Comparison of ENCODE assay signal across 11 cellular contexts in the genomic region with DNA sequence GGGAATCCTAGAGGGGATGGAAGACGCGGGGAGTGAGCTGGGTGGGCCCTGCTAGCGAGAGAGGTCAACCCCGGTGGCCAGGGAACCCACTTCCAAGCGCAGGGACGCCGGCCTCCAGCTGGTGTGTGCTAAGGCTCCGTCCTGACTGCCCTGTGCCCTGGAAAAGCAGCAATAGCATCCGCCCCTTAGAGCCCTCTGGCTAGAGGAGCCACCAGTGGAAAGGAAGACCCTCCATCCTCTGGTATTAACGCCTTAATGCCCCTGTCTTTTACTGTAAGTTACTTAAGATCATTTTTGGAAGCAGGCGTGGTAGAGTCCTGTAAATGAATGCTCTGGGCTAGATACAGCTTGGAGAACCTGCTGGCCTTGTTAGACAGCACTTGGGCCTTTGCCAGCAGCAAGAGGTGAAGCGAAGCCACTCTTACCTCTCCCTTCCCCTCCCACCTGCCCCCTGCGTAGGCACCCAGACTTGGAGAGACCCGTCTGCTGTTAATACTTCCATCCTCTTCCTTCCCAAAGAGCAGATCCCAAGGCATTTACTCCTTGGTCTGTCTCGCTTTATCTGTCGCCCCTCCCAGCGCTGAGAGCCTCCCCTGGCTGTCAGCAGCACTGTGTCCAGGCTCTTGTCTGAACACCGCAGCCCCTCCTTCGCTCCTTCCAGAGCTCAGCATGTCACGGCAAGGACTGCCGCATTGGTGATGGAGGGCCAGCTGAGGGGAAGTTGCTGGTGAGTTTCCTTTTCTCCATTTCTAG. TPM values are rescaled to one million over a fixed set of nuclear protein-coding genes. Genes with fewer than 3 reads are reported as not detected.
DNase-seq lines count a peak whose midpoint lies in the region; TF ChIP-seq lines count a peak whose summit lies in the region.
"Had no signal": no experiment of that assay in that cellular context is flagged by ENCODE, and none has a peak within 500 bp of the region (broad histone marks: within the 10 kb centered on the region; RNA-seq: fewer than 3 reads in every experiment).

No MANE protein-coding gene starts in this region.

- H3K79me2 ChIP-seq in OCI-LY7 (ENCODE audit: insufficient read depth, low read depth, low read length), result no peaks in the 10 kb centered on the region

- H3K4me2 ChIP-seq in OCI-LY7 (ENCODE audit: low read length), result peak overlapping the region; percentile 18; the same call in 1 of the 2 replicates

- no peaks in the 10 kb centered on the region for H3K9me3 Mint-ChIP-seq in activated CD4-positive, alpha-beta memory T cell treated with anti-CD3 and anti-CD28 coated beads for 36 hours
- no peaks in the 10 kb centered on the region for H3K9me3 Mint-ChIP-seq in activated CD4-positive, alpha-beta memory T cell treated with anti-CD3 and anti-CD28 coated beads, Interleukin-2, amount 10 ng/mL, durations not matched to agents 7 days and 5 days
- H3K9me3 Mint-ChIP-seq in T-helper 2 cell treated with Interferon-gamma antibody and Interleukin-4, amounts not matched to agents 5 μg/mL and 100 μg/mL, for 36 hours, result no peaks in the 10 kb centered on the region
- H3K9me3 Mint-ChIP-seq: natural killer cell treated with Interleukin-12 subunit alpha and Interleukin-12 subunit beta and Interleukin-15 and Interleukin-18, amount 100 ng/mL, for 72 hours had no signal

- peak; percentile 7 for DNase-seq in activated CD4-positive, alpha-beta memory T cell treated with anti-CD3 and anti-CD28 coated beads for 36 hours
- DNase-seq in activated CD4-positive, alpha-beta memory T cell treated with anti-CD3 and anti-CD28 coated beads, Interleukin-2, amount 10 ng/mL, durations not matched to agents 7 days and 5 days, result no peak
- DNase-seq in OCI-LY7 (ENCODE audit: low spot score) (peak; percentile 45), left ventricle myocardium inferior (no peak), NCI-H2081 treated with DMSO at 0.1 percent for 48 hours (lab: John Stamatoyannopoulos, UW) (no peak)
- peak; percentile 22 for DNase-seq in stimulated activated CD8-positive, alpha-beta memory T cell treated with anti-CD3 and anti-CD28 coated beads, Interleukin-4, amount 100 ng/mL, for 48 hours
- no peak for DNase-seq in T-helper 2 cell treated with Interferon-gamma antibody and Interleukin-4, amounts not matched to agents 5 μg/mL and 100 μg/mL, for 36 hours (ENCODE audit: low spot score)
- no peak for DNase-seq in stimulated activated naive CD4-positive, alpha-beta T cell (lab: John Stamatoyannopoulos, UW)
- DNase-seq: NCI-H524 treated with DMSO at 0.1 percent for 48 hours had no signal

- H3K27ac Mint-ChIP-seq in activated CD4-positive, alpha-beta memory T cell treated with anti-CD3 and anti-CD28 coated beads for 36 hours, result no peak overlapping the region
- no peak overlapping the region for H3K27ac Mint-ChIP-seq in activated CD4-positive, alpha-beta memory T cell treated with anti-CD3 and anti-CD28 coated beads, Interleukin-2, amount 10 ng/mL, durations not matched to agents 7 days and 5 days
- no peak overlapping the region for H3K27ac Mint-ChIP-seq in T-helper 2 cell treated with Interferon-gamma antibody and Interleukin-4, amounts not matched to agents 5 μg/mL and 100 μg/mL, for 36 hours

- CTCF ChIA-PET in activated CD4-positive, alpha-beta memory T cell treated with anti-CD3 and anti-CD28 coated beads for 36 hours (lab: Charles Lee), result no interaction called here
- CTCF ChIA-PET in activated CD4-positive, alpha-beta memory T cell treated with anti-CD3 and anti-CD28 coated beads, Interleukin-2, amount 10 ng/mL, durations not matched to agents 7 days and 5 days (lab: Charles Lee), result interaction anchor here (0.6 kb wide), 1 partner anchor 19 kb away, joined by 7 read pairs; no protein-coding TSS in a partner anchor
- CTCF ChIA-PET in OCI-LY7 (lab: Charles Lee; ENCODE audit: unreplicated experiment), result no interaction called here

- no peaks in the 10 kb centered on the region for H3K27me3 ChIP-seq in left ventricle myocardium inferior (ENCODE audit: low read depth)
- H3K27me3 ChIP-seq: gastroesophageal sphincter had no signal

- peaks cover 21% of the 10 kb centered on the region for H3K36me3 Mint-ChIP-seq in activated CD4-positive, alpha-beta memory T cell treated with anti-CD3 and anti-CD28 coated beads for 36 hours
- H3K36me3 Mint-ChIP-seq in activated CD4-positive, alpha-beta memory T cell treated with anti-CD3 and anti-CD28 coated beads, Interleukin-2, amount 10 ng/mL, durations not matched to agents 7 days and 5 days (ENCODE audit: low read depth), result peaks cover 16% of the 10 kb centered on the region
- peaks cover 21% of the 10 kb centered on the region for H3K36me3 Mint-ChIP-seq in T-helper 2 cell treated with Interferon-gamma antibody and Interleukin-4, amounts not matched to agents 5 μg/mL and 100 μg/mL, for 36 hours (ENCODE audit: low read depth)
- H3K36me3 Mint-ChIP-seq: natural killer cell treated with Interleukin-12 subunit alpha and Interleukin-12 subunit beta and Interleukin-15 and Interleukin-18, amount 100 ng/mL, for 72 hours had no signal

- H3K4me3 Mint-ChIP-seq in activated CD4-positive, alpha-beta memory T cell treated with anti-CD3 and anti-CD28 coated beads for 36 hours, result no peak overlapping the region
- no peak overlapping the region for H3K4me3 Mint-ChIP-seq in activated CD4-positive, alpha-beta memory T cell treated with anti-CD3 and anti-CD28 coated beads, Interleukin-2, amount 10 ng/mL, durations not matched to agents 7 days and 5 days
- H3K4me3 Mint-ChIP-seq in T-helper 2 cell treated with Interferon-gamma antibody and Interleukin-4, amounts not matched to agents 5 μg/mL and 100 μg/mL, for 36 hours, result no peak overlapping the region
- H3K4me3 Mint-ChIP-seq: natural killer cell treated with Interleukin-12 subunit alpha and Interleukin-12 subunit beta and Interleukin-15 and Interleukin-18, amount 100 ng/mL, for 72 hours had no signal

- no peaks in the 10 kb centered on the region for H3K36me3 ChIP-seq in OCI-LY7 (ENCODE audit: insufficient read depth, low read length)
- H3K36me3 ChIP-seq in left ventricle myocardium inferior, result peaks cover 41% of the 10 kb centered on the region

- H3K4me1 ChIP-seq in OCI-LY7 (ENCODE audit: insufficient read depth, low read length, poor library complexity, severe bottlenecking) (peaks cover 62% of the 10 kb centered on the region), left ventricle myocardium inferior (peaks cover 65% of the 10 kb centered on the region)

- H3K4me3 ChIP-seq in OCI-LY7 (ENCODE audit: low read depth, low read length, poor library complexity, severe bottlenecking) (no peak overlapping the region), left ventricle myocardium inferior (peak overlapping the region; percentile 9)
- H3K4me3 ChIP-seq: gastroesophageal sphincter had no signal

- H3K9me3 ChIP-seq in OCI-LY7 (ENCODE audit: low read length) (no peaks in the 10 kb centered on the region), left ventricle myocardium inferior (replicated peaks) (no peaks in the 10 kb centered on the region)
- H3K9me3 ChIP-seq: gastroesophageal sphincter had no signal

- no peak for TF ChIP-seq CTCF in OCI-LY7 (conservative IDR thresholded peaks at IDR 0.05; ENCODE audit: low read length)
- no peak for TF ChIP-seq CTCF in left ventricle myocardium inferior (IDR thresholded peaks at IDR 0.05; ENCODE audit: borderline replicate concordance)

- POLR2A ChIA-PET in activated CD4-positive, alpha-beta memory T cell treated with anti-CD3 and anti-CD28 coated beads for 36 hours (lab: Charles Lee), result no interaction called here
- POLR2A ChIA-PET in activated CD4-positive, alpha-beta memory T cell treated with anti-CD3 and anti-CD28 coated beads, Interleukin-2, amount 10 ng/mL, durations not matched to agents 7 days and 5 days (lab: Charles Lee), result no interaction called here
- POLR2A ChIA-PET in OCI-LY7 (lab: Charles Lee), result interaction anchor here (2.8 kb wide), 1 partner anchor 33 kb away, joined by 10 read pairs; a partner anchor contains a TSS

- no peaks in the 10 kb centered on the region for H4K20me1 ChIP-seq in OCI-LY7 (ENCODE audit: insufficient read depth, low read length)

- H3K9me2 ChIP-seq in OCI-LY7 (ENCODE audit: insufficient read depth, low read length), result no peaks in the 10 kb centered on the region

- H3K27me3 Mint-ChIP-seq in activated CD4-positive, alpha-beta memory T cell treated with anti-CD3 and anti-CD28 coated beads for 36 hours, result no peaks in the 10 kb centered on the region
- no peaks in the 10 kb centered on the region for H3K27me3 Mint-ChIP-seq in activated CD4-positive, alpha-beta memory T cell treated with anti-CD3 and anti-CD28 coated beads, Interleukin-2, amount 10 ng/mL, durations not matched to agents 7 days and 5 days
- no peaks in the 10 kb centered on the region for H3K27me3 Mint-ChIP-seq in T-helper 2 cell treated with Interferon-gamma antibody and Interleukin-4, amounts not matched to agents 5 μg/mL and 100 μg/mL, for 36 hours (ENCODE audit: low read depth)
- H3K27me3 Mint-ChIP-seq: natural killer cell treated with Interleukin-12 subunit alpha and Interleukin-12 subunit beta and Interleukin-15 and Interleukin-18, amount 100 ng/mL, for 72 hours had no signal

- H3K4me1 Mint-ChIP-seq in activated CD4-positive, alpha-beta memory T cell treated with anti-CD3 and anti-CD28 coated beads for 36 hours (ENCODE audit: low read depth), result peaks cover 46% of the 10 kb centered on the region
- H3K4me1 Mint-ChIP-seq in activated CD4-positive, alpha-beta memory T cell treated with anti-CD3 and anti-CD28 coated beads, Interleukin-2, amount 10 ng/mL, durations not matched to agents 7 days and 5 days, result peaks cover 53% of the 10 kb centered on the region
- peaks cover 38% of the 10 kb centered on the region for H3K4me1 Mint-ChIP-seq in T-helper 2 cell treated with Interferon-gamma antibody and Interleukin-4, amounts not matched to agents 5 μg/mL and 100 μg/mL, for 36 hours (ENCODE audit: low read depth)

- BruUV-seq in OCI-LY7 (replicated peaks; lab: Mats Ljungman, UMichigan), result no TSS peak

- intact Hi-C loops in activated CD4-positive, alpha-beta memory T cell treated with anti-CD3 and anti-CD28 coated beads for 36 hours (cut with micrococcal nuclease), result no loop called here
- intact Hi-C loops in OCI-LY7 (cut with micrococcal nuclease; ENCODE audit: unreplicated experiment), result loop anchor here (10.0 kb wide), 2 partner anchors 508 to 602 kb away; partner anchors contain the start of gene KCNH2
- intact Hi-C loops in left ventricle myocardium inferior (cut with micrococcal nuclease), result no loop called here

- H3K27ac ChIP-seq in OCI-LY7 (ENCODE audit: low read depth, low read length, poor library complexity, severe bottlenecking) (no peak overlapping the region), left ventricle myocardium inferior (replicated peaks) (peak overlapping the region; percentile 62)

- H2AFZ ChIP-seq in OCI-LY7 (ENCODE audit: low read length), result no peak overlapping the region

RNA-seq across cellular contexts. Expression of gene REPIN1, which starts 4.6 kb away (rescaled TPM):
- 10 to 100 TPM; 52.3 to 56.9 TPM for total RNA-seq in activated CD4-positive, alpha-beta memory T cell treated with anti-CD3 and anti-CD28 coated beads for 36 hours
- total RNA-seq in activated CD4-positive, alpha-beta memory T cell treated with anti-CD3 and anti-CD28 coated beads, Interleukin-2, amount 10 ng/mL, durations not matched to agents 7 days and 5 days, result 10 to 100 TPM; 42.9 to 45.9 TPM
- 36.9 and 46.2 TPM in 2 replicates for total RNA-seq in OCI-LY7 (2014; rRNA removed; shearing (Covaris generic))
- total RNA-seq in OCI-LY7 (2022) (19.0 and 21.7 TPM in 2 replicates), left ventricle myocardium inferior (110 TPM)

RNA-seq across cellular contexts. Expression of gene ZNF775, which starts 5.9 kb away (rescaled TPM):
- 1 to 10 TPM; 6.0 to 6.8 TPM for total RNA-seq in activated CD4-positive, alpha-beta memory T cell treated with anti-CD3 and anti-CD28 coated beads for 36 hours
- 1 to 10 TPM; 6.4 to 7.1 TPM for total RNA-seq in activated CD4-positive, alpha-beta memory T cell treated with anti-CD3 and anti-CD28 coated beads, Interleukin-2, amount 10 ng/mL, durations not matched to agents 7 days and 5 days
- 4.7 and 5.5 TPM in 2 replicates for total RNA-seq in OCI-LY7 (2014; rRNA removed; shearing (Covaris generic))
- 6.5 and 7.7 TPM in 2 replicates for total RNA-seq in OCI-LY7 (2022)
- 3.1 TPM for total RNA-seq in left ventricle myocardium inferior

RNA-seq across cellular contexts. Expression of gene RARRES2, which starts 31.8 kb away (rescaled TPM):
- total RNA-seq in activated CD4-positive, alpha-beta memory T cell treated with anti-CD3 and anti-CD28 coated beads for 36 hours, result not detected
- total RNA-seq in activated CD4-positive, alpha-beta memory T cell treated with anti-CD3 and anti-CD28 coated beads, Interleukin-2, amount 10 ng/mL, durations not matched to agents 7 days and 5 days, result not detected
- 0.08 TPM in 1 of 2 replicates, not detected in the other for total RNA-seq in OCI-LY7 (2014; rRNA removed; shearing (Covaris generic))
- total RNA-seq in OCI-LY7 (2022) (not detected in 2 replicates), left ventricle myocardium inferior (17.6 TPM)
- total RNA-seq: natural killer cell treated with Interleukin-12 subunit alpha and Interleukin-12 subunit beta and Interleukin-15 and Interleukin-18, amount 100 ng/mL, for 72 hours had no signal

RNA-seq across cellular contexts. Expression of gene ACTR3C, which starts 49.9 kb away (rescaled TPM):
- 1 to 10 TPM; 8.0 to 8.8 TPM for total RNA-seq in activated CD4-positive, alpha-beta memory T cell treated with anti-CD3 and anti-CD28 coated beads for 36 hours
- 1 to 10 TPM; 4.9 to 7.0 TPM for total RNA-seq in activated CD4-positive, alpha-beta memory T cell treated with anti-CD3 and anti-CD28 coated beads, Interleukin-2, amount 10 ng/mL, durations not matched to agents 7 days and 5 days
- total RNA-seq in OCI-LY7 (2014; rRNA removed; shearing (Covaris generic)), result 5.4 TPM in 1 of 2 replicates, not detected in the other
- not detected in 2 replicates for total RNA-seq in OCI-LY7 (2022)
- total RNA-seq in left ventricle myocardium inferior, result 5.1 TPM

RNA-seq across cellular contexts. Expression of gene LRRC61, which starts 50.1 kb away (rescaled TPM):
- total RNA-seq in activated CD4-positive, alpha-beta memory T cell treated with anti-CD3 and anti-CD28 coated beads for 36 hours, result 10 to 100 TPM; 26.1 to 27.1 TPM
- 10 to 100 TPM; 23.1 to 26.8 TPM for total RNA-seq in activated CD4-positive, alpha-beta memory T cell treated with anti-CD3 and anti-CD28 coated beads, Interleukin-2, amount 10 ng/mL, durations not matched to agents 7 days and 5 days
- not detected in 2 replicates for total RNA-seq in OCI-LY7 (2014; rRNA removed; shearing (Covaris generic))
- total RNA-seq in OCI-LY7 (2022) (not detected in 2 replicates), left ventricle myocardium inferior (4.3 TPM)

Comparison
In these comparisons a context has a peak if more than half of its experiments do, and no peak if none do; other contexts are left out.
1. DNase-seq: peak in activated CD4-positive, alpha-beta memory T cell treated with anti-CD3 and anti-CD28 coated beads for 36 hours (single experiment), OCI-LY7 (single experiment) and stimulated activated CD8-positive, alpha-beta memory T cell treated with anti-CD3 and anti-CD28 coated beads, Interleukin-4, amount 100 ng/mL, for 48 hours (single experiment); none in activated CD4-positive, alpha-beta memory T cell treated with anti-CD3 and anti-CD28 coated beads, Interleukin-2, amount 10 ng/mL, durations not matched to agents 7 days and 5 days (single experiment), left ventricle myocardium inferior (single experiment), NCI-H2081 treated with DMSO at 0.1 percent for 48 hours (single experiment), T-helper 2 cell treated with Interferon-gamma antibody and Interleukin-4, amounts not matched to agents 5 μg/mL and 100 μg/mL, for 36 hours (single experiment) and stimulated activated naive CD4-positive, alpha-beta T cell (0 of 6).
2. RNA of gene RARRES2, which starts 31.8 kb away (total RNA-seq): 17.6 TPM in left ventricle myocardium inferior (single experiment); not detected in activated CD4-positive, alpha-beta memory T cell treated with anti-CD3 and anti-CD28 coated beads for 36 hours, not detected in activated CD4-positive, alpha-beta memory T cell treated with anti-CD3 and anti-CD28 coated beads, Interleukin-2, amount 10 ng/mL, durations not matched to agents 7 days and 5 days and 0.08 TPM in OCI-LY7; every median in the first group is over 10 times any median in the second.